Comparison of ENCODE assay signal across 26 cellular contexts in genomic region chr1:169186106-169186505, GRCh38.
A peak's percentile ranks its signal among the peaks of the same experiment; 100 is the strongest.
DNase-seq lines count a peak whose midpoint lies in the region; ATAC-seq and TF ChIP-seq lines count a peak whose summit lies in the region.
"Had no signal": no experiment of that assay in that cellular context is flagged by ENCODE, and none has a peak within 500 bp of the region (broad histone marks: within the 10 kb centered on the region; RNA-seq: fewer than 3 reads in every experiment).

No MANE protein-coding gene starts in this region.

- H3K27ac ChIP-seq in right lobe of liver: no peak overlapping the region
- H3K27ac ChIP-seq: 22Rv1, BLaER1, KMS-11 had no signal

- DNase-seq in DMS53 (lab: John Stamatoyannopoulos, UW): peak; percentile 10
- no peak for DNase-seq in DMS53 treated with DMSO at 0.1 percent for 48 hours (lab: John Stamatoyannopoulos, UW; ENCODE audit: unreplicated experiment)
- DNase-seq in NCI-H748 (lab: John Stamatoyannopoulos, UW; ENCODE audit: unreplicated experiment): peak; percentile 1
- DNase-seq in NCI-H748 treated with DMSO at 0.1 percent for 48 hours (lab: John Stamatoyannopoulos, UW): no peak
- peak; percentile 36 for DNase-seq in NCI-H69 (lab: John Stamatoyannopoulos, UW)
- DNase-seq in right lobe of liver: no peak
- no peak for DNase-seq in activated CD4-positive, alpha-beta T cell treated with anti-CD3 and anti-CD28 coated beads for 4 hours
- DNase-seq in endothelial cell (ENCODE audit: low spot score): no peak
- DNase-seq: ACHN; Caco-2; CD4-positive, alpha-beta memory T cell; DMS 273 treated with DMSO at 0.1 percent for 48 hours; GDM1; IMR-90; NCI-H1436 treated with DMSO at 0.1 percent for 48 hours; NCI-H1930; NCI-H446; NCI-H526; NK-92 treated with Interleukin-12 subunit alpha and Interleukin-12 subunit beta, amount 100 ng/mL, for 24 hours had no signal

- no peaks in the 10 kb centered on the region for H3K36me3 Mint-ChIP-seq in endothelial cell (ENCODE audit: low read depth, unreplicated experiment)

- TF ChIP-seq POLR2A in right lobe of liver (IDR thresholded peaks at IDR 0.05): no peak

- 43% methylated on average over 1 of the region's 1 CpG for WGBS in right lobe of liver (ENCODE audit: insufficient coverage, low coverage, low lambda C conversion rate, missing lambda C conversion rate)

- no peaks in the 10 kb centered on the region for H3K9me3 ChIP-seq in right lobe of liver
- H3K9me3 ChIP-seq: BLaER1, Caco-2 had no signal

- H3K27ac Mint-ChIP-seq in endothelial cell (ENCODE audit: unreplicated experiment): no peak overlapping the region
- H3K27ac Mint-ChIP-seq: CD4-positive, alpha-beta memory T cell; T-helper 2 cell treated with Interferon-gamma antibody and Interleukin-4, amounts not matched to agents 5 μg/mL and 100 μg/mL, for 36 hours had no signal

- TF ChIP-seq CTCF in right lobe of liver (IDR thresholded peaks at IDR 0.05) (peak in 2 of 4 donors; percentile 7 to 11), endothelial cell (IDR thresholded peaks at IDR 0.05; ENCODE audit: unreplicated experiment) (no peak)

- no peak overlapping the region for H3K4me3 Mint-ChIP-seq in endothelial cell (ENCODE audit: unreplicated experiment)
- H3K4me3 Mint-ChIP-seq: CD4-positive, alpha-beta memory T cell; T-helper 2 cell treated with Interferon-gamma antibody and Interleukin-4, amounts not matched to agents 5 μg/mL and 100 μg/mL, for 36 hours had no signal

- peak; percentile 84 to 93 (median 88) for ATAC-seq in right lobe of liver
- ATAC-seq: HCT116, Panc1, SK-N-SH treated with all-trans-retinoic acid at 6 μM for 48 hours had no signal

- intact Hi-C loops in right lobe of liver (cut with DNase I): no loop called here

- no peaks in the 10 kb centered on the region for H3K4me1 ChIP-seq in right lobe of liver
- H3K4me1 ChIP-seq: BLaER1, Caco-2 had no signal

- H3K4me1 Mint-ChIP-seq in endothelial cell (ENCODE audit: unreplicated experiment): no peaks in the 10 kb centered on the region
- H3K4me1 Mint-ChIP-seq: CD4-positive, alpha-beta memory T cell had no signal

- H3K4me3 ChIP-seq in right lobe of liver: no peak overlapping the region
- H3K4me3 ChIP-seq: BLaER1 had no signal

- H3K27me3 Mint-ChIP-seq in endothelial cell (ENCODE audit: unreplicated experiment): peaks cover 3% of the 10 kb centered on the region
- H3K27me3 Mint-ChIP-seq: CD4-positive, alpha-beta memory T cell had no signal

- H3K27me3 ChIP-seq in right lobe of liver: no peaks in the 10 kb centered on the region
- H3K27me3 ChIP-seq: BLaER1 had no signal

- H3K9me3 Mint-ChIP-seq in endothelial cell (ENCODE audit: unreplicated experiment): no peaks in the 10 kb centered on the region
- H3K9me3 Mint-ChIP-seq: T-helper 2 cell treated with Interferon-gamma antibody and Interleukin-4, amounts not matched to agents 5 μg/mL and 100 μg/mL, for 36 hours had no signal

- H3K36me3 ChIP-seq in right lobe of liver: no peaks in the 10 kb centered on the region
- H3K36me3 ChIP-seq: BLaER1 had no signal

Comparison
In these comparisons a context has a peak if more than half of its experiments do, and no peak if none do; other contexts are left out.
1. DNase-seq: peak in DMS53 (single experiment), NCI-H748 (single experiment) and NCI-H69 (single experiment); none in DMS53 treated with DMSO at 0.1 percent for 48 hours (single experiment), NCI-H748 treated with DMSO at 0.1 percent for 48 hours (single experiment), right lobe of liver (0 of 3), activated CD4-positive, alpha-beta T cell treated with anti-CD3 and anti-CD28 coated beads for 4 hours (0 of 2) and endothelial cell (single experiment).